3 cellular contexts compared by ENCODE assay signal in the genomic region with DNA sequence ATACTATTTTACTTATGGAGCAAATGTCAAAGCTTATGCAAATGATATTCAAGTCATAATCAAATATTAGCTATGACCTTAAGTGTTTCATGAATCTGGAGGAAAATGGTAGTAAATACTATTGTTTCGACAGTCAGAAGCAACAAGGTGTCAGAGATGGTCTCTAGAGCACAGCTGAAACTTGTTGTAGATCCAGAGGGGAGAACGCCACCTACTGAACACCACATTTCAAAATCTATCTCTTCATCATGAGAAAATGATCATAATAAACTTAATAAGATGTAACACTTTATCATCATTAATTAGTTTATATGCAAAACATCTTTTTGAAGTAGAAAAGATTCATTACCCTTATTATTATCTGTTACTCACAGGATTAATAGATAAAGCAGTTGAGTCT.
TF ChIP-seq lines count a peak whose summit lies in the region.

No MANE protein-coding gene starts in this region.

TF ChIP-seq in HepG2, 621 proteins besides CTCF, POLR2A, EP300 and RAD21 (continued from another document):
- TF ChIP-seq, protein P1, sequence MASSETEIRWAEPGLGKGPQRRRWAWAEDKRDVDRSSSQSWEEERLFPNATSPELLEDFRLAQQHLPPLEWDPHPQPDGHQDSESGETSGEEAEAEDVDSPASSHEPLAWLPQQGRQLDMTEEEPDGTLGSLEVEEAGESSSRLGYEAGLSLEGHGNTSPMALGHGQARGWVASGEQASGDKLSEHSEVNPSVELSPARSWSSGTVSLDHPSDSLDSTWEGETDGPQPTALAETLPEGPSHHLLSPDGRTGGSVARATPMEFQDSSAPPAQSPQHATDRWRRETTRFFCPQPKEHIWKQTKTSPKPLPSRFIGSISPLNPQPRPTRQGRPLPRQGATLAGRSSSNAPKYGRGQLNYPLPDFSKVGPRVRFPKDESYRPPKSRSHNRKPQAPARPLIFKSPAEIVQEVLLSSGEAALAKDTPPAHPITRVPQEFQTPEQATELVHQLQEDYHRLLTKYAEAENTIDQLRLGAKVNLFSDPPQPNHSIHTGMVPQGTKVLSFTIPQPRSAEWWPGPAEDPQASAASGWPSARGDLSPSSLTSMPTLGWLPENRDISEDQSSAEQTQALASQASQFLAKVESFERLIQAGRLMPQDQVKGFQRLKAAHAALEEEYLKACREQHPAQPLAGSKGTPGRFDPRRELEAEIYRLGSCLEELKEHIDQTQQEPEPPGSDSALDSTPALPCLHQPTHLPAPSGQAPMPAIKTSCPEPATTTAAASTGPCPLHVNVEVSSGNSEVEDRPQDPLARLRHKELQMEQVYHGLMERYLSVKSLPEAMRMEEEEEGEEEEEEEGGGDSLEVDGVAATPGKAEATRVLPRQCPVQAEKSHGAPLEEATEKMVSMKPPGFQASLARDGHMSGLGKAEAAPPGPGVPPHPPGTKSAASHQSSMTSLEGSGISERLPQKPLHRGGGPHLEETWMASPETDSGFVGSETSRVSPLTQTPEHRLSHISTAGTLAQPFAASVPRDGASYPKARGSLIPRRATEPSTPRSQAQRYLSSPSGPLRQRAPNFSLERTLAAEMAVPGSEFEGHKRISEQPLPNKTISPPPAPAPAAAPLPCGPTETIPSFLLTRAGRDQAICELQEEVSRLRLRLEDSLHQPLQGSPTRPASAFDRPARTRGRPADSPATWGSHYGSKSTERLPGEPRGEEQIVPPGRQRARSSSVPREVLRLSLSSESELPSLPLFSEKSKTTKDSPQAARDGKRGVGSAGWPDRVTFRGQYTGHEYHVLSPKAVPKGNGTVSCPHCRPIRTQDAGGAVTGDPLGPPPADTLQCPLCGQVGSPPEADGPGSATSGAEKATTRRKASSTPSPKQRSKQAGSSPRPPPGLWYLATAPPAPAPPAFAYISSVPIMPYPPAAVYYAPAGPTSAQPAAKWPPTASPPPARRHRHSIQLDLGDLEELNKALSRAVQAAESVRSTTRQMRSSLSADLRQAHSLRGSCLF (CRISPR knock-in tag; IDR thresholded peaks at IDR 0.05; ENCODE audit: borderline replicate concordance): no peak
- no peak for TF ChIP-seq ZSCAN25 (CRISPR knock-in tag; IDR thresholded peaks at IDR 0.05)
- TF ChIP-seq ATRX (CRISPR knock-in tag; IDR thresholded peaks at IDR 0.05; ENCODE audit: borderline replicate concordance): no peak
- no peak for TF ChIP-seq ZNF44 (CRISPR knock-in tag; IDR thresholded peaks at IDR 0.05)
- TF ChIP-seq CEBPG (CRISPR knock-in tag; IDR thresholded peaks at IDR 0.05): no peak
- TF ChIP-seq TEAD2 (CRISPR knock-in tag; IDR thresholded peaks at IDR 0.05): no peak
- no peak for TF ChIP-seq ARID2 (CRISPR knock-in tag; IDR thresholded peaks at IDR 0.05; ENCODE audit: borderline replicate concordance)
- no peak for TF ChIP-seq ZNF550 (CRISPR knock-in tag; IDR thresholded peaks at IDR 0.05; ENCODE audit: borderline replicate concordance)
- TF ChIP-seq, protein P2, sequence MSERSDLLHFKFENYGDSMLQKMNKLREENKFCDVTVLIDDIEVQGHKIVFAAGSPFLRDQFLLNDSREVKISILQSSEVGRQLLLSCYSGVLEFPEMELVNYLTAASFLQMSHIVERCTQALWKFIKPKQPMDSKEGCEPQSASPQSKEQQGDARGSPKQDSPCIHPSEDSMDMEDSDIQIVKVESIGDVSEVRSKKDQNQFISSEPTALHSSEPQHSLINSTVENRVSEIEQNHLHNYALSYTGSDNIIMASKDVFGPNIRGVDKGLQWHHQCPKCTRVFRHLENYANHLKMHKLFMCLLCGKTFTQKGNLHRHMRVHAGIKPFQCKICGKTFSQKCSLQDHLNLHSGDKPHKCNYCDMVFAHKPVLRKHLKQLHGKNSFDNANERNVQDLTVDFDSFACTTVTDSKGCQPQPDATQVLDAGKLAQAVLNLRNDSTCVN (CRISPR knock-in tag; IDR thresholded peaks at IDR 0.05; ENCODE audit: borderline replicate concordance): no peak
- no peak for TF ChIP-seq MED8 (CRISPR knock-in tag; IDR thresholded peaks at IDR 0.05; ENCODE audit: insufficient replicate concordance)

TF ChIP-seq in HEK293T, 16 proteins besides CTCF, POLR2A, EP300 and RAD21 (continued from another document):
- TF ChIP-seq TARDBP (IDR thresholded peaks at IDR 0.05): no peak
- no peak for TF ChIP-seq LEF1 (IDR thresholded peaks at IDR 0.05; ENCODE audit: borderline replicate concordance)
- TF ChIP-seq CTBP1 (IDR thresholded peaks at IDR 0.05; ENCODE audit: borderline replicate concordance): no peak
- TF ChIP-seq ZNF384 (IDR thresholded peaks at IDR 0.05): no peak
- TF ChIP-seq FOXK2 (IDR thresholded peaks at IDR 0.05): no peak
- TF ChIP-seq SUZ12 (IDR thresholded peaks at IDR 0.05): no peak
- TF ChIP-seq ELF4 (IDR thresholded peaks at IDR 0.05): no peak
- TF ChIP-seq SP1 (IDR thresholded peaks at IDR 0.05): no peak
- TF ChIP-seq, protein P3, sequence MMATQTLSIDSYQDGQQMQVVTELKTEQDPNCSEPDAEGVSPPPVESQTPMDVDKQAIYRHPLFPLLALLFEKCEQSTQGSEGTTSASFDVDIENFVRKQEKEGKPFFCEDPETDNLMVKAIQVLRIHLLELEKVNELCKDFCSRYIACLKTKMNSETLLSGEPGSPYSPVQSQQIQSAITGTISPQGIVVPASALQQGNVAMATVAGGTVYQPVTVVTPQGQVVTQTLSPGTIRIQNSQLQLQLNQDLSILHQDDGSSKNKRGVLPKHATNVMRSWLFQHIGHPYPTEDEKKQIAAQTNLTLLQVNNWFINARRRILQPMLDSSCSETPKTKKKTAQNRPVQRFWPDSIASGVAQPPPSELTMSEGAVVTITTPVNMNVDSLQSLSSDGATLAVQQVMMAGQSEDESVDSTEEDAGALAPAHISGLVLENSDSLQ (IDR thresholded peaks at IDR 0.05): no peak

TF ChIP-seq in WTC11, 78 proteins besides CTCF, POLR2A, EP300 and RAD21 (continued from another document and continues in another):
- TF ChIP-seq, protein P4, sequence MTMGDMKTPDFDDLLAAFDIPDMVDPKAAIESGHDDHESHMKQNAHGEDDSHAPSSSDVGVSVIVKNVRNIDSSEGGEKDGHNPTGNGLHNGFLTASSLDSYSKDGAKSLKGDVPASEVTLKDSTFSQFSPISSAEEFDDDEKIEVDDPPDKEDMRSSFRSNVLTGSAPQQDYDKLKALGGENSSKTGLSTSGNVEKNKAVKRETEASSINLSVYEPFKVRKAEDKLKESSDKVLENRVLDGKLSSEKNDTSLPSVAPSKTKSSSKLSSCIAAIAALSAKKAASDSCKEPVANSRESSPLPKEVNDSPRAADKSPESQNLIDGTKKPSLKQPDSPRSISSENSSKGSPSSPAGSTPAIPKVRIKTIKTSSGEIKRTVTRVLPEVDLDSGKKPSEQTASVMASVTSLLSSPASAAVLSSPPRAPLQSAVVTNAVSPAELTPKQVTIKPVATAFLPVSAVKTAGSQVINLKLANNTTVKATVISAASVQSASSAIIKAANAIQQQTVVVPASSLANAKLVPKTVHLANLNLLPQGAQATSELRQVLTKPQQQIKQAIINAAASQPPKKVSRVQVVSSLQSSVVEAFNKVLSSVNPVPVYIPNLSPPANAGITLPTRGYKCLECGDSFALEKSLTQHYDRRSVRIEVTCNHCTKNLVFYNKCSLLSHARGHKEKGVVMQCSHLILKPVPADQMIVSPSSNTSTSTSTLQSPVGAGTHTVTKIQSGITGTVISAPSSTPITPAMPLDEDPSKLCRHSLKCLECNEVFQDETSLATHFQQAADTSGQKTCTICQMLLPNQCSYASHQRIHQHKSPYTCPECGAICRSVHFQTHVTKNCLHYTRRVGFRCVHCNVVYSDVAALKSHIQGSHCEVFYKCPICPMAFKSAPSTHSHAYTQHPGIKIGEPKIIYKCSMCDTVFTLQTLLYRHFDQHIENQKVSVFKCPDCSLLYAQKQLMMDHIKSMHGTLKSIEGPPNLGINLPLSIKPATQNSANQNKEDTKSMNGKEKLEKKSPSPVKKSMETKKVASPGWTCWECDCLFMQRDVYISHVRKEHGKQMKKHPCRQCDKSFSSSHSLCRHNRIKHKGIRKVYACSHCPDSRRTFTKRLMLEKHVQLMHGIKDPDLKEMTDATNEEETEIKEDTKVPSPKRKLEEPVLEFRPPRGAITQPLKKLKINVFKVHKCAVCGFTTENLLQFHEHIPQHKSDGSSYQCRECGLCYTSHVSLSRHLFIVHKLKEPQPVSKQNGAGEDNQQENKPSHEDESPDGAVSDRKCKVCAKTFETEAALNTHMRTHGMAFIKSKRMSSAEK (CRISPR knock-in tag; IDR thresholded peaks at IDR 0.05; ENCODE audit: borderline replicate concordance): no peak
- TF ChIP-seq, protein P5, sequence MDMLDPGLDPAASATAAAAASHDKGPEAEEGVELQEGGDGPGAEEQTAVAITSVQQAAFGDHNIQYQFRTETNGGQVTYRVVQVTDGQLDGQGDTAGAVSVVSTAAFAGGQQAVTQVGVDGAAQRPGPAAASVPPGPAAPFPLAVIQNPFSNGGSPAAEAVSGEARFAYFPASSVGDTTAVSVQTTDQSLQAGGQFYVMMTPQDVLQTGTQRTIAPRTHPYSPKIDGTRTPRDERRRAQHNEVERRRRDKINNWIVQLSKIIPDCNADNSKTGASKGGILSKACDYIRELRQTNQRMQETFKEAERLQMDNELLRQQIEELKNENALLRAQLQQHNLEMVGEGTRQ (CRISPR knock-in tag; IDR thresholded peaks at IDR 0.05): no peak
- TF ChIP-seq, protein P6, sequence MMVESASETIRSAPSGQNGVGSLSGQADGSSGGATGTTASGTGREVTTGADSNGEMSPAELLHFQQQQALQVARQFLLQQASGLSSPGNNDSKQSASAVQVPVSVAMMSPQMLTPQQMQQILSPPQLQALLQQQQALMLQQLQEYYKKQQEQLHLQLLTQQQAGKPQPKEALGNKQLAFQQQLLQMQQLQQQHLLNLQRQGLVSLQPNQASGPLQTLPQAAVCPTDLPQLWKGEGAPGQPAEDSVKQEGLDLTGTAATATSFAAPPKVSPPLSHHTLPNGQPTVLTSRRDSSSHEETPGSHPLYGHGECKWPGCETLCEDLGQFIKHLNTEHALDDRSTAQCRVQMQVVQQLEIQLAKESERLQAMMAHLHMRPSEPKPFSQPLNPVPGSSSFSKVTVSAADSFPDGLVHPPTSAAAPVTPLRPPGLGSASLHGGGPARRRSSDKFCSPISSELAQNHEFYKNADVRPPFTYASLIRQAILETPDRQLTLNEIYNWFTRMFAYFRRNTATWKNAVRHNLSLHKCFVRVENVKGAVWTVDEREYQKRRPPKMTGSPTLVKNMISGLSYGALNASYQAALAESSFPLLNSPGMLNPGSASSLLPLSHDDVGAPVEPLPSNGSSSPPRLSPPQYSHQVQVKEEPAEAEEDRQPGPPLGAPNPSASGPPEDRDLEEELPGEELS (CRISPR knock-in tag; IDR thresholded peaks at IDR 0.05): no peak
- TF ChIP-seq, protein P7, sequence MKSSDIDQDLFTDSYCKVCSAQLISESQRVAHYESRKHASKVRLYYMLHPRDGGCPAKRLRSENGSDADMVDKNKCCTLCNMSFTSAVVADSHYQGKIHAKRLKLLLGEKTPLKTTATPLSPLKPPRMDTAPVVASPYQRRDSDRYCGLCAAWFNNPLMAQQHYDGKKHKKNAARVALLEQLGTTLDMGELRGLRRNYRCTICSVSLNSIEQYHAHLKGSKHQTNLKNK (CRISPR knock-in tag; IDR thresholded peaks at IDR 0.05): no peak
- TF ChIP-seq, protein P8, sequence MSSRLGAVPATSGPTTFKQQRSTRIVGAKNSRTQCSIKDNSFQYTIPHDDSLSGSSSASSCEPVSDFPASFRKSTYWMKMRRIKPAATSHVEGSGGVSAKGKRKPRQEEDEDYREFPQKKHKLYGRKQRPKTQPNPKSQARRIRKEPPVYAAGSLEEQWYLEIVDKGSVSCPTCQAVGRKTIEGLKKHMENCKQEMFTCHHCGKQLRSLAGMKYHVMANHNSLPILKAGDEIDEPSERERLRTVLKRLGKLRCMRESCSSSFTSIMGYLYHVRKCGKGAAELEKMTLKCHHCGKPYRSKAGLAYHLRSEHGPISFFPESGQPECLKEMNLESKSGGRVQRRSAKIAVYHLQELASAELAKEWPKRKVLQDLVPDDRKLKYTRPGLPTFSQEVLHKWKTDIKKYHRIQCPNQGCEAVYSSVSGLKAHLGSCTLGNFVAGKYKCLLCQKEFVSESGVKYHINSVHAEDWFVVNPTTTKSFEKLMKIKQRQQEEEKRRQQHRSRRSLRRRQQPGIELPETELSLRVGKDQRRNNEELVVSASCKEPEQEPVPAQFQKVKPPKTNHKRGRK (CRISPR knock-in tag; IDR thresholded peaks at IDR 0.05; ENCODE audit: borderline replicate concordance): no peak
- TF ChIP-seq ZNF416 (CRISPR knock-in tag; IDR thresholded peaks at IDR 0.05) (no peak), SMAD4 (CRISPR knock-in tag; IDR thresholded peaks at IDR 0.05) (no peak), JAZF1 (CRISPR knock-in tag; IDR thresholded peaks at IDR 0.05) (no peak), TP53 (CRISPR knock-in tag; IDR thresholded peaks at IDR 0.05) (no peak)
- TF ChIP-seq, protein P9, sequence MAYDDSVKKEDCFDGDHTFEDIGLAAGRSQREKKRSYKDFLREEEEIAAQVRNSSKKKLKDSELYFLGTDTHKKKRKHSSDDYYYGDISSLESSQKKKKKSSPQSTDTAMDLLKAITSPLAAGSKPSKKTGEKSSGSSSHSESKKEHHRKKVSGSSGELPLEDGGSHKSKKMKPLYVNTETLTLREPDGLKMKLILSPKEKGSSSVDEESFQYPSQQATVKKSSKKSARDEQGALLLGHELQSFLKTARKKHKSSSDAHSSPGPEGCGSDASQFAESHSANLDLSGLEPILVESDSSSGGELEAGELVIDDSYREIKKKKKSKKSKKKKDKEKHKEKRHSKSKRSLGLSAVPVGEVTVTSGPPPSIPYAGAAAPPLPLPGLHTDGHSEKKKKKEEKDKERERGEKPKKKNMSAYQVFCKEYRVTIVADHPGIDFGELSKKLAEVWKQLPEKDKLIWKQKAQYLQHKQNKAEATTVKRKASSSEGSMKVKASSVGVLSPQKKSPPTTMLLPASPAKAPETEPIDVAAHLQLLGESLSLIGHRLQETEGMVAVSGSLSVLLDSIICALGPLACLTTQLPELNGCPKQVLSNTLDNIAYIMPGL (CRISPR knock-in tag; IDR thresholded peaks at IDR 0.05): no peak
- TF ChIP-seq, protein P10, sequence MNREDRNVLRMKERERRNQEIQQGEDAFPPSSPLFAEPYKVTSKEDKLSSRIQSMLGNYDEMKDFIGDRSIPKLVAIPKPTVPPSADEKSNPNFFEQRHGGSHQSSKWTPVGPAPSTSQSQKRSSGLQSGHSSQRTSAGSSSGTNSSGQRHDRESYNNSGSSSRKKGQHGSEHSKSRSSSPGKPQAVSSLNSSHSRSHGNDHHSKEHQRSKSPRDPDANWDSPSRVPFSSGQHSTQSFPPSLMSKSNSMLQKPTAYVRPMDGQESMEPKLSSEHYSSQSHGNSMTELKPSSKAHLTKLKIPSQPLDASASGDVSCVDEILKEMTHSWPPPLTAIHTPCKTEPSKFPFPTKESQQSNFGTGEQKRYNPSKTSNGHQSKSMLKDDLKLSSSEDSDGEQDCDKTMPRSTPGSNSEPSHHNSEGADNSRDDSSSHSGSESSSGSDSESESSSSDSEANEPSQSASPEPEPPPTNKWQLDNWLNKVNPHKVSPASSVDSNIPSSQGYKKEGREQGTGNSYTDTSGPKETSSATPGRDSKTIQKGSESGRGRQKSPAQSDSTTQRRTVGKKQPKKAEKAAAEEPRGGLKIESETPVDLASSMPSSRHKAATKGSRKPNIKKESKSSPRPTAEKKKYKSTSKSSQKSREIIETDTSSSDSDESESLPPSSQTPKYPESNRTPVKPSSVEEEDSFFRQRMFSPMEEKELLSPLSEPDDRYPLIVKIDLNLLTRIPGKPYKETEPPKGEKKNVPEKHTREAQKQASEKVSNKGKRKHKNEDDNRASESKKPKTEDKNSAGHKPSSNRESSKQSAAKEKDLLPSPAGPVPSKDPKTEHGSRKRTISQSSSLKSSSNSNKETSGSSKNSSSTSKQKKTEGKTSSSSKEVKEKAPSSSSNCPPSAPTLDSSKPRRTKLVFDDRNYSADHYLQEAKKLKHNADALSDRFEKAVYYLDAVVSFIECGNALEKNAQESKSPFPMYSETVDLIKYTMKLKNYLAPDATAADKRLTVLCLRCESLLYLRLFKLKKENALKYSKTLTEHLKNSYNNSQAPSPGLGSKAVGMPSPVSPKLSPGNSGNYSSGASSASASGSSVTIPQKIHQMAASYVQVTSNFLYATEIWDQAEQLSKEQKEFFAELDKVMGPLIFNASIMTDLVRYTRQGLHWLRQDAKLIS (CRISPR knock-in tag; IDR thresholded peaks at IDR 0.05; ENCODE audit: borderline replicate concordance): no peak
